Comparison of ENCODE assay signal across 1 cellular context in genomic region chr17:28746611-28747045, GRCh38.
TF ChIP-seq lines count a peak whose summit lies in the region.

No MANE protein-coding gene starts in this region.

TF ChIP-seq in IMR-90, 13 proteins besides CTCF, POLR2A, EP300 and RAD21 (continued from another document):
- TF ChIP-seq USF2 (IDR thresholded peaks at IDR 0.05; ENCODE audit: low read depth, low read length): no peak
- TF ChIP-seq MAZ (IDR thresholded peaks at IDR 0.05; ENCODE audit: borderline replicate concordance, low read depth, low read length): no peak
- TF ChIP-seq CHD1 (IDR thresholded peaks at IDR 0.05; ENCODE audit: low read depth, low read length): no peak
- no peak for TF ChIP-seq RFX5 (IDR thresholded peaks at IDR 0.05; ENCODE audit: low read depth, low read length)
- no peak for TF ChIP-seq MXI1 (IDR thresholded peaks at IDR 0.05; ENCODE audit: borderline replicate concordance, low read depth, low read length)
- TF ChIP-seq BHLHE40 (IDR thresholded peaks at IDR 0.05; ENCODE audit: low read depth, low read length): no peak
- TF ChIP-seq FOS (IDR thresholded peaks at IDR 0.05; ENCODE audit: low read depth, low read length): no peak
- TF ChIP-seq CEBPB (IDR thresholded peaks at IDR 0.05; ENCODE audit: low read depth, low read length): no peak
- no peak for TF ChIP-seq MAFK (IDR thresholded peaks at IDR 0.05; ENCODE audit: low read depth, low read length)
- TF ChIP-seq NFE2L2 (IDR thresholded peaks at IDR 0.05; ENCODE audit: low read depth, low read length): no peak
- TF ChIP-seq SMC3 (IDR thresholded peaks at IDR 0.05; ENCODE audit: low read depth, low read length): no peak
- TF ChIP-seq RCOR1 (IDR thresholded peaks at IDR 0.05; ENCODE audit: insufficient replicate concordance, low read length): no peak
TF ChIP-seq in IMR-90: peak in this region for 0.
